13 cellular contexts compared by ENCODE assay signal in genomic region chr17:81578038-81578441, GRCh38. TPM values are rescaled to one million over a fixed set of nuclear protein-coding genes. Genes with fewer than 3 reads are reported as not detected.
DNase-seq lines count a peak whose midpoint lies in the region; ATAC-seq and TF ChIP-seq lines count a peak whose summit lies in the region.
"Had no signal": no experiment of that assay in that cellular context is flagged by ENCODE, and none has a peak within 500 bp of the region (broad histone marks: within the 10 kb centered on the region; RNA-seq: fewer than 3 reads in every experiment).

No MANE protein-coding gene starts in this region.

- peaks cover 33 to 56% of the 10 kb centered on the region in 2 experiments; a peak in 3 of 4 replicates for H3K36me3 ChIP-seq in HCT116 (ENCODE audit: control insufficient read depth in 1 of 2, insufficient read depth in 2 of 2, low read length in 2 of 2)
- H3K36me3 ChIP-seq in mesodermal cell (ENCODE audit: control insufficient read depth, insufficient read depth, low read length) = peaks cover 85% of the 10 kb centered on the region
- H3K36me3 ChIP-seq: uterus had no signal

- H3K9ac ChIP-seq in HCT116 (ENCODE audit: low read length) = no peak overlapping the region

- DNase-seq in AG04450 (ENCODE audit: low read depth, low spot score) (no peak), HCT116 (ENCODE audit: low read depth, low spot score) (no peak), HT-29 (ENCODE audit: low spot score) (no peak), cardiac septum (ENCODE audit: low spot score) (no peak), GOT3 (lab: John Stamatoyannopoulos, UW) (no peak)
- DNase-seq in CD4-positive, alpha-beta T cell = no peak
- DNase-seq: COR-L47, Karpas-422, T-helper 9 cell had no signal

- no peak overlapping the region for H2AFZ ChIP-seq in HCT116 (ENCODE audit: low read depth, low read length, poor library complexity, severe bottlenecking)

- H3K36me3 Mint-ChIP-seq in brain = peaks cover 38% of the 10 kb centered on the region
- H3K36me3 Mint-ChIP-seq in CD4-positive, alpha-beta T cell (ENCODE audit: low read depth) = peaks cover 64% of the 10 kb centered on the region

- no peaks in the 10 kb centered on the region for H3K27me3 Mint-ChIP-seq in brain
- no peaks in the 10 kb centered on the region for H3K27me3 Mint-ChIP-seq in CD4-positive, alpha-beta T cell

- H3K79me2 ChIP-seq in HCT116 (ENCODE audit: insufficient read depth, low read length) = peaks cover 81% of the 10 kb centered on the region

- TF ChIP-seq CTCF in AG04450 (IDR thresholded peaks at IDR 0.05; ENCODE audit: low read depth, low read length) = no peak
- no peak for TF ChIP-seq CTCF in HCT116 (IDR thresholded peaks at IDR 0.05 in 2 of 3, conservative IDR thresholded peaks at IDR 0.05 in 1 of 3; ENCODE audit: borderline replicate concordance in 1 of 3, insufficient read depth in 1 of 3, low read depth in 2 of 3, low read length in 2 of 3)
- no peak for TF ChIP-seq CTCF in brain (conservative IDR thresholded peaks at IDR 0.05)
- no peak for TF ChIP-seq CTCF in CD4-positive, alpha-beta T cell (IDR thresholded peaks at IDR 0.05)

- H3K27me3 ChIP-seq in AG04450 (ENCODE audit: control insufficient read depth, insufficient read depth, low read length) = no peaks in the 10 kb centered on the region
- no peaks in the 10 kb centered on the region for H3K27me3 ChIP-seq in HCT116 (ENCODE audit: insufficient read depth, low read length)
- no peaks in the 10 kb centered on the region for H3K27me3 ChIP-seq in CD4-positive, alpha-beta T cell (ENCODE audit: control insufficient read depth, insufficient read depth, low read length)
- H3K27me3 ChIP-seq: uterus had no signal

- H3K4me1 ChIP-seq in HCT116 (ENCODE audit: control insufficient read depth in 1 of 2, insufficient read depth in 2 of 2, low read length in 2 of 2) (peaks cover 24 to 42% of the 10 kb centered on the region in 2 experiments), mesodermal cell (ENCODE audit: control insufficient read depth, insufficient read depth, low read length, poor library complexity, severe bottlenecking) (peaks cover 78% of the 10 kb centered on the region)
- H3K4me1 ChIP-seq: uterus had no signal

- no peaks in the 10 kb centered on the region for H3K9me3 Mint-ChIP-seq in brain
- no peaks in the 10 kb centered on the region for H3K9me3 Mint-ChIP-seq in CD4-positive, alpha-beta T cell

- WGBS in mesodermal cell (ENCODE audit: insufficient coverage in 2 of 2), 2 experiments = 95 to 97% methylated on average over 9 to 10 of the region's 10 CpGs

- CTCF ChIA-PET in AG04450 (lab: Charles Lee) = interaction anchor here (1.6 kb wide), 1 partner anchor 23 kb away, joined by 7 read pairs; no protein-coding TSS in a partner anchor
- CTCF ChIA-PET in HCT116 (lab: Charles Lee) = no interaction called here
- CTCF ChIA-PET in CD4-positive, alpha-beta T cell (lab: Charles Lee) = interaction anchor here (0.6 kb wide), 1 partner anchor 13 kb away, joined by 4 read pairs; no protein-coding TSS in a partner anchor

- POLR2A ChIA-PET in AG04450 (lab: Yijun Ruan, JAX) (interaction anchor here (2.4 to 3.7 kb wide), 2 partner anchors 11 to 14 kb away, joined by 8 to 25 read pairs; no protein-coding TSS in a partner anchor), HCT116 (lab: Charles Lee) (interaction anchor here (1.1 kb wide), 1 partner anchor 11 kb away, joined by 5 read pairs; no protein-coding TSS in a partner anchor)
- POLR2A ChIA-PET in CD4-positive, alpha-beta T cell (lab: Charles Lee) = no interaction called here

- H3K4me1 Mint-ChIP-seq in brain = peaks cover 14% of the 10 kb centered on the region
- H3K4me1 Mint-ChIP-seq in CD4-positive, alpha-beta T cell (ENCODE audit: low read depth) = peaks cover 4% of the 10 kb centered on the region

- intact Hi-C loops in HCT116 (cut with micrococcal nuclease) = no loop called here
- intact Hi-C loops in CD4-positive, alpha-beta T cell (cut with DNase I, micrococcal nuclease) = no loop called here
- intact Hi-C loops in cardiac septum (cut with DNase I) = no loop called here

- H3K4me3 Mint-ChIP-seq in brain = no peak overlapping the region
- no peak overlapping the region for H3K4me3 Mint-ChIP-seq in CD4-positive, alpha-beta T cell

- H3K27ac Mint-ChIP-seq in brain = peak overlapping the region in 4 of 5 experiments; percentile 14 to 68 (median 35)
- no peak overlapping the region for H3K27ac Mint-ChIP-seq in CD4-positive, alpha-beta T cell

- H4K20me1 ChIP-seq in HCT116 (ENCODE audit: insufficient read depth) = peaks cover 8% of the 10 kb centered on the region

- peak overlapping the region; percentile 90 for H3K27ac ChIP-seq in AG04450 (ENCODE audit: low read depth, low read length)
- H3K27ac ChIP-seq in HCT116 (ENCODE audit: low read depth, low read length) = peak overlapping the region; percentile 40; the same call in 1 of the 2 replicates
- peak overlapping the region; percentile 82 for H3K27ac ChIP-seq in mesodermal cell (ENCODE audit: low read depth, low read length, severe bottlenecking)
- no peak overlapping the region for H3K27ac ChIP-seq in CD4-positive, alpha-beta T cell (ENCODE audit: low read depth, low read length)

- TF ChIP-seq POLR2A in HCT116 (IDR thresholded peaks at IDR 0.05; ENCODE audit: borderline replicate concordance, extremely low read depth, insufficient read depth, insufficient read length) = no peak

- H3K4me3 ChIP-seq in AG04450 (ENCODE audit: low read depth, low read length) (no peak overlapping the region), HCT116 (replicated peaks in 1 of 2; ENCODE audit: low read depth in 1 of 2, low read length in 2 of 2) (no peak overlapping the region), mesodermal cell (ENCODE audit: extremely low read depth, insufficient read depth, low read length, poor library complexity, severe bottlenecking) (no peak overlapping the region)
- H3K4me3 ChIP-seq: uterus had no signal

- ATAC-seq in HCT116 = 0 out of 2 replicates have a peak, but pooled peaks have one; percentile 7
- no peak for ATAC-seq in CD4-positive, alpha-beta T cell (ENCODE audit: poor library complexity)

- H3K9me3 ChIP-seq in AG04450 (ENCODE audit: control insufficient read depth, insufficient read depth, low read length) = no peaks in the 10 kb centered on the region; the same call in 1 of the 2 replicates
- H3K9me3 ChIP-seq in HCT116 (ENCODE audit: control insufficient read depth in 1 of 2, insufficient read depth in 1 of 2, low read depth in 1 of 2, low read length in 2 of 2) = no peaks in the 10 kb centered on the region
- H3K9me3 ChIP-seq in mesodermal cell (ENCODE audit: control insufficient read depth, low read length) = no peaks in the 10 kb centered on the region
- H3K9me3 ChIP-seq in CD4-positive, alpha-beta T cell (ENCODE audit: control insufficient read depth, low read length) = no peaks in the 10 kb centered on the region
- H3K9me3 ChIP-seq: uterus had no signal

- RAD21 ChIA-PET in HCT116 (lab: Charles Lee; ENCODE audit: low non-redundant PET in 1 of 2, low total read pairs in 2 of 2, uncharacterized antibody in 2 of 2, unreplicated experiment in 2 of 2) = no interaction called here

- no peak for TF ChIP-seq RAD21 in HCT116 (IDR thresholded peaks at IDR 0.05; ENCODE audit: low read depth)

- peak overlapping the region; percentile 45 for H3K4me2 ChIP-seq in HCT116 (ENCODE audit: low read length)

- no TSS peak for BruUV-seq in HCT116 (replicated peaks; lab: Mats Ljungman, UMichigan)

- no peaks in the 10 kb centered on the region for H3K9me2 ChIP-seq in HCT116 (ENCODE audit: insufficient read depth)

TF ChIP-seq in HCT116, 20 proteins besides CTCF, POLR2A, EP300 and RAD21 (continues in another document):
- no peak for TF ChIP-seq ATF3 (IDR thresholded peaks at IDR 0.05)
- TF ChIP-seq SIN3A (IDR thresholded peaks at IDR 0.05; ENCODE audit: low read depth) = no peak
- TF ChIP-seq SP1 (IDR thresholded peaks at IDR 0.05; ENCODE audit: low read depth) = no peak
- TF ChIP-seq ZFX (IDR thresholded peaks at IDR 0.05) = no peak

RNA-seq across cellular contexts. Expression of gene FAAP100, which starts 25.9 kb away (rescaled TPM):
- polyA plus RNA-seq in AG04450 (2011; rRNA removed) = 5.3 and 8.3 TPM in 2 replicates
- 6.0 and 6.7 TPM in 2 replicates for polyA minus RNA-seq in AG04450 (2011; rRNA and poly(A)+ RNA removed)
- total RNA-seq in HCT116 (2021; ENCODE audit: unreplicated experiment) = 53.4 TPM
- polyA plus RNA-seq in HCT116 (2012) = 21.7 and 21.8 TPM in 2 replicates
- 25.8 TPM for polyA plus RNA-seq in brain (ENCODE audit: insufficient read depth, low read depth, low replicate concordance)
- polyA plus RNA-seq in mesodermal cell (2013, experiment 1 of 2) = 19.1 TPM
- polyA plus RNA-seq in mesodermal cell (2013, experiment 2 of 2) = 15.6 TPM
- 67.5 and 70.9 TPM in 2 replicates for total RNA-seq in HT-29 (2014; rRNA removed; shearing (Covaris generic))
- total RNA-seq in CD4-positive, alpha-beta T cell = 10 to 100 TPM; 18.7 to 19.7 TPM
- total RNA-seq in cardiac septum = 13.6 TPM

RNA-seq across cellular contexts. Expression of gene FSCN2, which starts 49.9 kb away (rescaled TPM):
- polyA plus RNA-seq in AG04450 (2011; rRNA removed) (0.26 and 0.41 TPM in 2 replicates), brain (ENCODE audit: insufficient read depth, low read depth, low replicate concordance) (1.3 TPM)
- polyA minus RNA-seq in AG04450 (2011; rRNA and poly(A)+ RNA removed) = 1.0 TPM in 1 of 2 replicates, not detected in the other
- total RNA-seq in HCT116 (2021; ENCODE audit: unreplicated experiment) (10.1 TPM), cardiac septum (1.1 TPM)
- 5.9 and 6.4 TPM in 2 replicates for polyA plus RNA-seq in HCT116 (2012)
- polyA plus RNA-seq in mesodermal cell (2013, experiment 1 of 2) = 0.29 TPM
- 0.20 TPM for polyA plus RNA-seq in mesodermal cell (2013, experiment 2 of 2)
- total RNA-seq in HT-29 (2014; rRNA removed; shearing (Covaris generic)) = 4.3 and 4.7 TPM in 2 replicates
- 1 to 10 TPM; 1.0 to 1.1 TPM for total RNA-seq in CD4-positive, alpha-beta T cell
- total RNA-seq: epithelial cell of proximal tubule had no signal

RNA-seq across cellular contexts. Expression of gene NPLOC4, which starts 58.9 kb away (rescaled TPM):
- polyA plus RNA-seq in AG04450 (2011; rRNA removed) (66.5 and 77.1 TPM in 2 replicates), brain (ENCODE audit: insufficient read depth, low read depth, low replicate concordance) (55.3 TPM)
- polyA minus RNA-seq in AG04450 (2011; rRNA and poly(A)+ RNA removed) = 126 and 154 TPM in 2 replicates
- total RNA-seq in HCT116 (2021; ENCODE audit: unreplicated experiment) (137 TPM), cardiac septum (107 TPM)
- 71.3 and 75.9 TPM in 2 replicates for polyA plus RNA-seq in HCT116 (2012)
- polyA plus RNA-seq in mesodermal cell (2013, experiment 1 of 2) = 62.2 TPM
- 57.3 TPM for polyA plus RNA-seq in mesodermal cell (2013, experiment 2 of 2)
- total RNA-seq in HT-29 (2014; rRNA removed; shearing (Covaris generic)) = 81.9 and 94.2 TPM in 2 replicates
- 10 to 100 TPM; 61.0 to 62.4 TPM for total RNA-seq in CD4-positive, alpha-beta T cell

RNA-seq across cellular contexts. Expression of gene TSPAN10, which starts 59.0 kb away (rescaled TPM):
- polyA plus RNA-seq in AG04450 (2011; rRNA removed) (0.92 and 0.98 TPM in 2 replicates), brain (ENCODE audit: insufficient read depth, low read depth, low replicate concordance) (1.5 TPM)
- polyA minus RNA-seq in AG04450 (2011; rRNA and poly(A)+ RNA removed) = 1.2 and 1.3 TPM in 2 replicates
- total RNA-seq in HCT116 (2021; ENCODE audit: unreplicated experiment) (2.3 TPM), cardiac septum (0.30 TPM)
- 0.80 and 1.1 TPM in 2 replicates for polyA plus RNA-seq in HCT116 (2012)
- 2.4 TPM for polyA plus RNA-seq in mesodermal cell (2013, experiment 1 of 2)
- polyA plus RNA-seq in mesodermal cell (2013, experiment 2 of 2) = 2.1 TPM
- total RNA-seq in HT-29 (2014; rRNA removed; shearing (Covaris generic)) = 0.10 and 0.29 TPM in 2 replicates
- total RNA-seq in CD4-positive, alpha-beta T cell = under 1 TPM in 1 of 2 experiments, not detected in 1; 0.17 TPM
